9 cellular contexts compared by ENCODE assay signal in the genomic region with DNA sequence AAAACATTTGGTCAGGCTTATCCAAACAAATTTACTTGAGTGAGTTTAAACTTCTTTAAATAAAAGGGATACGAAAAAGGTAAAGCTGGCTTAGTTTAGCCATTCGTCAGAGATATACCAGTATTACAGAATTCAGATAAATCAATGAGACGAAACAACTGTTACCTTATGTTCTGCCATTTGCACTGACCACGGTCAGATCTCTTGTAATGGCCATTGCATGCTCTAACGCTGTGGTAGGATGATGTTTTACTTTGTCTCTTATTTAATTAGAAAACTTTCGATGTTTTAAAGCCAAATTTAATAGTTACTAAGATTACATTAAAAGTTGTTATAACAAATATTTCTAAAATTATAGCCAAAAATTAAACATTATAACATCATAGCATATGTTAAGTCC. TPM values are rescaled to one million over a fixed set of nuclear protein-coding genes. Genes with fewer than 3 reads are reported as not detected.
DNase-seq lines count a peak whose midpoint lies in the region; ATAC-seq and TF ChIP-seq lines count a peak whose summit lies in the region.
"Had no signal": no experiment of that assay in that cellular context is flagged by ENCODE, and none has a peak within 500 bp of the region (broad histone marks: within the 10 kb centered on the region; RNA-seq: fewer than 3 reads in every experiment).

No MANE protein-coding gene starts in this region.

- peaks cover 5 to 22% (median 15%) of the 10 kb centered on the region in 4 donors for H3K4me1 Mint-ChIP-seq in CD4-positive, CD25-positive, alpha-beta regulatory T cell
- peaks cover 11 to 20% (median 11%) of the 10 kb centered on the region in 3 donors for H3K4me1 Mint-ChIP-seq in IgD-negative memory B cell
- peaks cover 19% of the 10 kb centered on the region in 2 donors for H3K4me1 Mint-ChIP-seq in natural killer cell treated with Interleukin-12 subunit alpha and Interleukin-12 subunit beta and Interleukin-15 and Interleukin-18, amount 100 ng/mL, for 72 hours (ENCODE audit: low read depth in 2 of 2)
- H3K4me1 Mint-ChIP-seq in effector memory CD8-positive, alpha-beta T cell (ENCODE audit: low read depth in 2 of 2), result peaks cover 14 to 18% of the 10 kb centered on the region in 2 donors

- H3K36me3 ChIP-seq in CD4-positive, CD25-positive, alpha-beta regulatory T cell (ENCODE audit: control insufficient read depth, insufficient read depth, low read length), result peaks cover 5% of the 10 kb centered on the region
- H3K36me3 ChIP-seq in adrenal gland (replicated peaks in 1 of 2), result no peaks in the 10 kb centered on the region

- H3K9me3 ChIP-seq in CD4-positive, CD25-positive, alpha-beta regulatory T cell (ENCODE audit: control insufficient read depth in 2 of 2, low read length in 2 of 2), result no peaks in the 10 kb centered on the region
- H3K9me3 ChIP-seq in adrenal gland (replicated peaks in 1 of 3), result no peaks in the 10 kb centered on the region

- peaks cover 8% of the 10 kb centered on the region for H3K36me3 Mint-ChIP-seq in CD4-positive, CD25-positive, alpha-beta regulatory T cell
- H3K36me3 Mint-ChIP-seq in IgD-negative memory B cell, result peaks cover 5% of the 10 kb centered on the region
- peaks cover 10% of the 10 kb centered on the region for H3K36me3 Mint-ChIP-seq in natural killer cell treated with Interleukin-12 subunit alpha and Interleukin-12 subunit beta and Interleukin-15 and Interleukin-18, amount 100 ng/mL, for 72 hours
- H3K36me3 Mint-ChIP-seq in effector memory CD8-positive, alpha-beta T cell (ENCODE audit: insufficient read depth), result peaks cover 16% of the 10 kb centered on the region

- DNase-seq in CD4-positive, CD25-positive, alpha-beta regulatory T cell, result no peak
- peak; percentile 1 to 4 for DNase-seq in T47D (ENCODE audit: low read depth in 1 of 2, low spot score in 1 of 2)
- no peak for DNase-seq in natural killer cell treated with Interleukin-12 subunit alpha and Interleukin-12 subunit beta and Interleukin-15 and Interleukin-18, amount 100 ng/mL, for 72 hours (ENCODE audit: low spot score)
- no peak for DNase-seq in effector memory CD8-positive, alpha-beta T cell
- DNase-seq in adrenal gland, result no peak
- no peak for DNase-seq in cortex of kidney (lab: John Stamatoyannopoulos, UW)

- peaks cover 0 to 2% (median 0%) of the 10 kb centered on the region in 7 donors for H3K9me3 Mint-ChIP-seq in CD4-positive, CD25-positive, alpha-beta regulatory T cell
- H3K9me3 Mint-ChIP-seq in IgD-negative memory B cell, result no peaks in the 10 kb centered on the region
- H3K9me3 Mint-ChIP-seq in natural killer cell treated with Interleukin-12 subunit alpha and Interleukin-12 subunit beta and Interleukin-15 and Interleukin-18, amount 100 ng/mL, for 72 hours, result no peaks in the 10 kb centered on the region
- no peaks in the 10 kb centered on the region for H3K9me3 Mint-ChIP-seq in effector memory CD8-positive, alpha-beta T cell

- no peaks in the 10 kb centered on the region for H3K27me3 ChIP-seq in CD4-positive, CD25-positive, alpha-beta regulatory T cell (ENCODE audit: control insufficient read depth, insufficient read depth, low read length)
- no peaks in the 10 kb centered on the region for H3K27me3 ChIP-seq in adrenal gland

- peak overlapping the region; percentile 99 to 100 (median 100) for H3K4me3 Mint-ChIP-seq in CD4-positive, CD25-positive, alpha-beta regulatory T cell
- H3K4me3 Mint-ChIP-seq in IgD-negative memory B cell, result peak overlapping the region in 3 of 4 donors; percentile 98 to 100 (median 100)
- H3K4me3 Mint-ChIP-seq in natural killer cell treated with Interleukin-12 subunit alpha and Interleukin-12 subunit beta and Interleukin-15 and Interleukin-18, amount 100 ng/mL, for 72 hours, result peak overlapping the region; percentile 97
- peak overlapping the region in 1 of 2 donors; percentile 100 for H3K4me3 Mint-ChIP-seq in effector memory CD8-positive, alpha-beta T cell

- 65 to 72% (median 70%) methylated on average over 6 of the region's 6 CpGs for WGBS in adrenal gland, 4 donors

- no peak overlapping the region for H3K27ac Mint-ChIP-seq in CD4-positive, CD25-positive, alpha-beta regulatory T cell
- no peak overlapping the region for H3K27ac Mint-ChIP-seq in IgD-negative memory B cell
- H3K27ac Mint-ChIP-seq in natural killer cell treated with Interleukin-12 subunit alpha and Interleukin-12 subunit beta and Interleukin-15 and Interleukin-18, amount 100 ng/mL, for 72 hours, result peak overlapping the region; percentile 94 to 96
- no peak overlapping the region for H3K27ac Mint-ChIP-seq in effector memory CD8-positive, alpha-beta T cell

- intact Hi-C loops in adrenal gland (cut with DNase I), result no loop called here

- in situ Hi-C loops in T47D (cut with HindIII; ENCODE audit: low pct_unique_long_range_greater_than_20kb, low sequenced_read_pairs), result no loop called here

- peak overlapping the region; percentile 91 for H3K4me3 ChIP-seq in CD4-positive, CD25-positive, alpha-beta regulatory T cell (ENCODE audit: low read depth, low read length)
- no peak overlapping the region for H3K4me3 ChIP-seq in adrenal gland

- peaks cover 16% of the 10 kb centered on the region for H3K4me1 ChIP-seq in CD4-positive, CD25-positive, alpha-beta regulatory T cell (ENCODE audit: control insufficient read depth, insufficient read depth, low read length, poor library complexity, severe bottlenecking)
- peaks cover 0 to 8% of the 10 kb centered on the region in 2 donors for H3K4me1 ChIP-seq in adrenal gland (replicated peaks in 1 of 2)

- no peak for ATAC-seq in CD4-positive, CD25-positive, alpha-beta regulatory T cell (ENCODE audit: low read depth in 2 of 2)
- ATAC-seq in natural killer cell treated with Interleukin-12 subunit alpha and Interleukin-12 subunit beta and Interleukin-15 and Interleukin-18, amount 100 ng/mL, for 72 hours, result no peak
- no peak for ATAC-seq in HG03354 (IDR thresholded peaks at IDR 0.05; ENCODE audit: poor library complexity, severe bottlenecking, unreplicated experiment)
- no peak for ATAC-seq in effector memory CD8-positive, alpha-beta T cell (replicated peaks)
- ATAC-seq: activated CD4-positive, CD25-positive, alpha-beta regulatory T cell treated with anti-CD3 and anti-CD28 coated beads, Interleukin-2, amount 50 U/mL, for 24 hours had no signal

- no peak for TF ChIP-seq CTCF in adrenal gland (IDR thresholded peaks at IDR 0.05)

- H3K27ac ChIP-seq in CD4-positive, CD25-positive, alpha-beta regulatory T cell (ENCODE audit: insufficient read depth, low read length, poor library complexity, severe bottlenecking), result no peak overlapping the region
- H3K27ac ChIP-seq in adrenal gland, result no peak overlapping the region

- no peak for TF ChIP-seq POLR2A in adrenal gland (IDR thresholded peaks at IDR 0.05)

- H3K27me3 Mint-ChIP-seq in CD4-positive, CD25-positive, alpha-beta regulatory T cell, result peaks cover 8% of the 10 kb centered on the region
- no peaks in the 10 kb centered on the region for H3K27me3 Mint-ChIP-seq in IgD-negative memory B cell
- peaks cover 0 to 7% of the 10 kb centered on the region in 2 donors for H3K27me3 Mint-ChIP-seq in natural killer cell treated with Interleukin-12 subunit alpha and Interleukin-12 subunit beta and Interleukin-15 and Interleukin-18, amount 100 ng/mL, for 72 hours
- H3K27me3 Mint-ChIP-seq in effector memory CD8-positive, alpha-beta T cell, result peaks cover 0 to 6% of the 10 kb centered on the region in 2 donors

RNA-seq across cellular contexts. Expression of a gene that starts 1.5 kb away (rescaled TPM):
- total RNA-seq in CD4-positive, CD25-positive, alpha-beta regulatory T cell, result 2.7 TPM
- polyA plus RNA-seq in CD4-positive, CD25-positive, alpha-beta regulatory T cell, result 1 to 10 TPM in 3 of 4 donors, under 1 TPM in 1; 0.76 to 1.8 (median 1.8) TPM
- polyA plus RNA-seq in IgD-negative memory B cell (0.99 TPM), adrenal gland (under 1 TPM; 0.30 to 0.84 (median 0.64) TPM)
- total RNA-seq in natural killer cell treated with Interleukin-12 subunit alpha and Interleukin-12 subunit beta and Interleukin-15 and Interleukin-18, amount 100 ng/mL, for 72 hours, result 10 to 100 TPM in 1 of 2 donors, 1 to 10 TPM in 1; 5.9 to 12.4 TPM
- total RNA-seq in adrenal gland, result 1 to 10 TPM in 4 of 8 donors, under 1 TPM in 4; 0.06 to 1.4 (median 0.80) TPM

RNA-seq across cellular contexts. Expression of a gene that starts 1.6 kb away (rescaled TPM):
- not detected for total RNA-seq in CD4-positive, CD25-positive, alpha-beta regulatory T cell
- 1 to 10 TPM in 1 of 4 donors, under 1 TPM in 2, not detected in 1; 0.30 to 1.1 (median 0.55) TPM for polyA plus RNA-seq in CD4-positive, CD25-positive, alpha-beta regulatory T cell
- polyA plus RNA-seq in IgD-negative memory B cell, result not detected
- total RNA-seq in natural killer cell treated with Interleukin-12 subunit alpha and Interleukin-12 subunit beta and Interleukin-15 and Interleukin-18, amount 100 ng/mL, for 72 hours, result not detected
- not detected for total RNA-seq in adrenal gland
- polyA plus RNA-seq in adrenal gland, result not detected

Comparison
In these comparisons a context has a peak if more than half of its experiments do, and no peak if none do; other contexts are left out.
1. DNase-seq: peak in T47D (2 of 2); none in CD4-positive, CD25-positive, alpha-beta regulatory T cell (0 of 3), natural killer cell treated with Interleukin-12 subunit alpha and Interleukin-12 subunit beta and Interleukin-15 and Interleukin-18, amount 100 ng/mL, for 72 hours (single experiment), effector memory CD8-positive, alpha-beta T cell (0 of 3), adrenal gland (0 of 7) and cortex of kidney (single experiment).
2. H3K27ac Mint-ChIP-seq: peak in natural killer cell treated with Interleukin-12 subunit alpha and Interleukin-12 subunit beta and Interleukin-15 and Interleukin-18, amount 100 ng/mL, for 72 hours (2 of 2); none in CD4-positive, CD25-positive, alpha-beta regulatory T cell (0 of 3), IgD-negative memory B cell (0 of 3) and effector memory CD8-positive, alpha-beta T cell (0 of 2).